Comparison of ENCODE assay signal across 8 cellular contexts in the genomic region with DNA sequence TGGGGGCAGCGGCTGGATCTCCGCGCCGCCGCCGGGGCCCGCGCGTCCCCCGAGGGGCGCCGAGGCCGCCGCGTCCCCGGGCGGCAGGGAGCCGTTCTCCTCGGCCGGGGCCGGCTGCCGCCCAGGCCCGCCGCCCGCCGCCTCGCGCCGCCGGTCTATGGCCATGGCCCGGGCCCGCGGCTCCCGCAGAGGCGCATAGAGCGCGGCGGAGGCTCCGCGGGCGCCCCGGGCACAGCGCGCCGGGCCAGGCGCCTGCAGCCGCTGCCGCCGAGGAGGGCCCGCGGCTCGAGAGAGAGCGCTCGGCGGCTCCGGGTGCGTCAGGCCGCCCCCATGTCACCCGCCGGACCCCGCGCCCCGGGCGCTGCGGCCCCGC. TPM values are rescaled to one million over a fixed set of nuclear protein-coding genes. Genes with fewer than 3 reads are reported as not detected.
DNase-seq lines count a peak whose midpoint lies in the region; ATAC-seq, FAIRE-seq and TF ChIP-seq lines count a peak whose summit lies in the region.

No MANE protein-coding gene starts in this region.

- H3K4me2 ChIP-seq in H1 (ENCODE audit: insufficient read depth in 1 of 2, low read depth in 2 of 2, low read length in 2 of 2) (peak overlapping the region; percentile 98 to 99), parathyroid adenoma (ENCODE audit: low read length) (peak overlapping the region; percentile 72)

- POLR2A ChIA-PET in H1 (lab: Charles Lee; ENCODE audit: partially characterized antibody), result no interaction called here

- no peak overlapping the region for H3K18ac ChIP-seq in H1 (ENCODE audit: extremely low read depth, low read length)

- H3K79me1 ChIP-seq in H1 (ENCODE audit: low read depth, low read length), result peaks cover 4% of the 10 kb centered on the region; the same call in 1 of the 2 replicates

- H3K9me3 ChIP-seq in H1 (ENCODE audit: insufficient read depth in 2 of 2, low read depth in 1 of 2, low read length in 1 of 2) (no peaks in the 10 kb centered on the region), parathyroid adenoma (ENCODE audit: control insufficient read depth, low read length) (no peaks in the 10 kb centered on the region)

- H3K23me2 ChIP-seq in H1 (ENCODE audit: low read depth, low read length), result peaks cover 22% of the 10 kb centered on the region

- WGBS in H1 (ENCODE audit: extremely low coverage in 1 of 2, insufficient coverage in 1 of 2, insufficient read length in 1 of 2, insufficient replicate concordance in 2 of 2, low coverage in 1 of 2, low lambda C conversion rate in 2 of 2, missing lambda C conversion rate in 1 of 2), 2 experiments, result 0% methylated on average over 7 of the region's 66 CpGs; no CpG with 5 or more reads in 1 of the 2 experiments

- ATAC-seq in HG03432 (IDR thresholded peaks at IDR 0.05; ENCODE audit: unreplicated experiment) (peak; percentile 23), GM21526 (IDR thresholded peaks at IDR 0.05; ENCODE audit: low FRiP score, unreplicated experiment) (no peak)

- CTCF ChIA-PET in H1 (lab: Charles Lee; ENCODE audit: partially characterized antibody), result interaction anchor here (0.9 to 7.0 kb wide), 3 partner anchors 33 to 42 kb away, joined by 3 to 64 read pairs (median 5); no protein-coding TSS in a partner anchor

- FAIRE-seq in H1 (lab: Jason Lieb, UNC), result no peak

- H3K9ac ChIP-seq in H1 (replicated peaks in 1 of 4; ENCODE audit: extremely low read depth in 1 of 4, low read depth in 3 of 4, low read length in 3 of 4) (peak overlapping the region in 1 of 4 experiments; percentile 73; a peak in 1 of 7 replicates), parathyroid adenoma (no peak overlapping the region)

- no peak overlapping the region for H3K27ac ChIP-seq in H1 (ENCODE audit: low read depth, low read length)
- H3K27ac ChIP-seq in parathyroid adenoma, result no peak overlapping the region

- no peak overlapping the region for H2BK15ac ChIP-seq in H1 (ENCODE audit: low read length)

- H3K56ac ChIP-seq in H1 (replicated peaks; ENCODE audit: insufficient read length, low read depth, low read length), result no peak overlapping the region

- no peak overlapping the region for H4K5ac ChIP-seq in H1 (ENCODE audit: insufficient read length, low read depth, low read length)

- no peak overlapping the region for H3K14ac ChIP-seq in H1 (ENCODE audit: insufficient read length)

- H3K36me3 ChIP-seq in H1 (ENCODE audit: control insufficient read depth in 2 of 4, insufficient read depth in 4 of 4, low read length in 3 of 4) (no peaks in the 10 kb centered on the region), parathyroid adenoma (ENCODE audit: control insufficient read depth, insufficient read depth, low read length) (no peaks in the 10 kb centered on the region)

- H3K4ac ChIP-seq in H1 (replicated peaks; ENCODE audit: insufficient read length, low read depth, low read length), result no peak overlapping the region

- H2BK12ac ChIP-seq in H1 (ENCODE audit: low read depth, low read length), result no peak overlapping the region

- no peak for TF ChIP-seq EP300 in H1 (IDR thresholded peaks at IDR 0.05; ENCODE audit: borderline replicate concordance in 1 of 2, low read depth in 2 of 2, low read length in 2 of 2)

- H3K27me3 ChIP-seq in H1 (replicated peaks in 1 of 4; ENCODE audit: control insufficient read depth in 3 of 4, extremely low read depth in 1 of 4, insufficient read depth in 3 of 4, low read length in 3 of 4), result peaks cover 2 to 25% (median 13%) of the 10 kb centered on the region in 4 experiments; a peak in 6 of 7 replicates
- no peaks in the 10 kb centered on the region for H3K27me3 ChIP-seq in parathyroid adenoma (ENCODE audit: control insufficient read depth, insufficient read depth, low read length)

- H4K91ac ChIP-seq in H1 (replicated peaks; ENCODE audit: insufficient read length, low read length), result no peak overlapping the region

- H4K20me1 ChIP-seq in H1 (replicated peaks in 1 of 2; ENCODE audit: control insufficient read depth in 1 of 2, insufficient read depth in 2 of 2, low read length in 2 of 2), result peaks cover 17 to 21% of the 10 kb centered on the region in 2 experiments

- H3K4me3 ChIP-seq in H1 (ENCODE audit: extremely low read depth in 1 of 4, insufficient read depth in 2 of 4, low read depth in 3 of 4, low read length in 4 of 4), result peak overlapping the region; percentile 57 to 69 (median 64)
- H3K4me3 ChIP-seq in parathyroid adenoma (ENCODE audit: low read depth, low read length), result peak overlapping the region; percentile 81

- TF ChIP-seq RAD21 in H1 (IDR thresholded peaks at IDR 0.05 in 1 of 2, conservative IDR thresholded peaks at IDR 0.05 in 1 of 2; ENCODE audit: low read depth in 2 of 2, low read length in 2 of 2), result no peak

- H2BK120ac ChIP-seq in H1 (replicated peaks; ENCODE audit: low read depth, low read length), result no peak overlapping the region

- H3K23ac ChIP-seq in H1 (ENCODE audit: insufficient read length), result no peak overlapping the region

- no peak overlapping the region for H2AFZ ChIP-seq in H1 (ENCODE audit: low read length)
- no peak overlapping the region for H2AFZ ChIP-seq in parathyroid adenoma

- TF ChIP-seq CTCF in H1 (IDR thresholded peaks at IDR 0.05; ENCODE audit: control extremely low read depth in 1 of 3, insufficient read depth in 1 of 3, low read depth in 1 of 3, low read length in 3 of 3) (no peak), parathyroid adenoma (IDR thresholded peaks at IDR 0.05) (no peak)

- no peak overlapping the region for H2BK20ac ChIP-seq in H1 (ENCODE audit: low read length)

- no peak overlapping the region for H4K8ac ChIP-seq in H1 (ENCODE audit: extremely low read depth, insufficient read depth, low read length)

- no peak overlapping the region for H2BK5ac ChIP-seq in H1 (ENCODE audit: low read depth, low read length)

- no peak for TF ChIP-seq POLR2A in H1 (IDR thresholded peaks at IDR 0.05; ENCODE audit: control extremely low read depth in 1 of 2, low read depth in 2 of 2, low read length in 2 of 2)

- no peak overlapping the region for H2AK5ac ChIP-seq in H1 (ENCODE audit: low read depth, low read length)

- DNase-seq in DMS53 (lab: John Stamatoyannopoulos, UW), result peak; percentile 78
- no peak for DNase-seq in DMS53 treated with DMSO at 0.1 percent for 48 hours (lab: John Stamatoyannopoulos, UW; ENCODE audit: unreplicated experiment)
- DNase-seq in H1 (ENCODE audit: low read depth in 1 of 2, low spot score in 2 of 2), result no peak
- DNase-seq in NCI-H524 treated with DMSO at 0.1 percent for 48 hours (lab: John Stamatoyannopoulos, UW), result no peak
- DNase-seq in NCI-H1092 (lab: John Stamatoyannopoulos, UW), result no peak

- H3K4me1 ChIP-seq in H1 (replicated peaks in 1 of 4; ENCODE audit: control insufficient read depth in 3 of 4, insufficient read depth in 4 of 4, low read length in 3 of 4) (peaks cover 7 to 27% (median 23%) of the 10 kb centered on the region in 4 experiments), parathyroid adenoma (peaks cover 21% of the 10 kb centered on the region)

- peaks cover 5 to 44% of the 10 kb centered on the region in 2 experiments; a peak in 3 of 4 replicates for H3K79me2 ChIP-seq in H1 (ENCODE audit: control insufficient read depth in 1 of 2, insufficient read depth in 2 of 2, low read length in 2 of 2)
- peaks cover 15% of the 10 kb centered on the region for H3K79me2 ChIP-seq in parathyroid adenoma

TF ChIP-seq in H1, 55 proteins besides CTCF, POLR2A, EP300 and RAD21:
- TF ChIP-seq EZH2 (IDR thresholded peaks at IDR 0.05; ENCODE audit: low read depth, low read length, severe bottlenecking) (no peak), SP4 (IDR thresholded peaks at IDR 0.05; ENCODE audit: low read length) (no peak), SUZ12 (IDR thresholded peaks at IDR 0.05; ENCODE audit: low read length) (no peak), TBP (IDR thresholded peaks at IDR 0.05; ENCODE audit: low read depth, low read length) (no peak), KDM4A (IDR thresholded peaks at IDR 0.05; ENCODE audit: low read depth, low read length, severe bottlenecking) (peak; percentile 10), TAF1 (IDR thresholded peaks at IDR 0.05; ENCODE audit: low read depth, low read length) (no peak)

RNA-seq across cellular contexts. Expression of a gene that starts 0.5 kb away (rescaled TPM):
- total RNA-seq in H1 (2021; fragmentation: NEBNext Ultra II Directional; extraction: Animal tissue kit (Norgen Biotek cat#: 25700)), result 37.1 and 38.4 TPM in 2 replicates
- 9.9 and 15.8 TPM in 2 replicates for polyA plus RNA-seq in H1 (2011; rRNA removed)
- polyA plus RNA-seq in H1 (2011; cell fraction: cytosol; rRNA removed), result 10.2 TPM
- 28.3 TPM for polyA plus RNA-seq in H1 (2011; cell fraction: nucleus; rRNA removed)
- 15.4 to 22.2 TPM (median 19.8 TPM) in 4 replicates for polyA plus RNA-seq in H1 (2012, experiment 1 of 2)
- polyA plus RNA-seq in H1 (2012, experiment 2 of 2), result 11.3 TPM
- 26.5 TPM for polyA plus RNA-seq in H1 (2013, experiment 1 of 2)
- polyA plus RNA-seq in H1 (2013, experiment 2 of 2), result 28.3 TPM
- 19.6 and 26.4 TPM in 2 replicates for polyA minus RNA-seq in H1 (2011; rRNA and poly(A)+ RNA removed)
- 18.3 TPM for polyA minus RNA-seq in H1 (2011; cell fraction: cytosol; rRNA and poly(A)+ RNA removed)
- polyA minus RNA-seq in H1 (2011; cell fraction: nucleus; rRNA and poly(A)+ RNA removed), result 33.0 TPM
